In genomic region chr12:92529944-92530343, GRCh38 we compare ENCODE assay signal across 16 cellular contexts.
A peak's percentile ranks its signal among the peaks of the same experiment; 100 is the strongest.
DNase-seq lines count a peak whose midpoint lies in the region; ATAC-seq lines count a peak whose summit lies in the region.
"Had no signal": no experiment of that assay in that cellular context is flagged by ENCODE, and none has a peak within 500 bp of the region (broad histone marks: within the 10 kb centered on the region; RNA-seq: fewer than 3 reads in every experiment).

No MANE protein-coding gene starts in this region.

- H3K4me3 Mint-ChIP-seq in natural killer cell treated with Interleukin-12 subunit alpha and Interleukin-12 subunit beta and Interleukin-15 and Interleukin-18, amount 100 ng/mL, for 72 hours = peak overlapping the region; percentile 27
- H3K4me3 Mint-ChIP-seq: HFFc6 had no signal

- peak; percentile 68 for DNase-seq in natural killer cell treated with Interleukin-12 subunit alpha and Interleukin-12 subunit beta and Interleukin-15 and Interleukin-18, amount 100 ng/mL, for 72 hours (ENCODE audit: low spot score)
- DNase-seq in amygdala (lab: John Stamatoyannopoulos, UW) (no peak), pons (ENCODE audit: low spot score) (no peak)
- DNase-seq: activated gamma-delta T cell, AML-193, Calu3, cortex of kidney, HFFc6, MM.1S, NCI-H2107, NCI-H82, spleen had no signal

- peak overlapping the region; percentile 21 to 94 for H3K27ac Mint-ChIP-seq in natural killer cell treated with Interleukin-12 subunit alpha and Interleukin-12 subunit beta and Interleukin-15 and Interleukin-18, amount 100 ng/mL, for 72 hours
- H3K27ac Mint-ChIP-seq: HFFc6 had no signal

- peaks cover 30 to 39% of the 10 kb centered on the region in 2 donors for H3K4me1 Mint-ChIP-seq in natural killer cell treated with Interleukin-12 subunit alpha and Interleukin-12 subunit beta and Interleukin-15 and Interleukin-18, amount 100 ng/mL, for 72 hours (ENCODE audit: low read depth in 2 of 2)

- ATAC-seq in GM18520 (IDR thresholded peaks at IDR 0.05; ENCODE audit: unreplicated experiment) (peak; percentile 76), GM21576 (IDR thresholded peaks at IDR 0.05; ENCODE audit: unreplicated experiment) (peak; percentile 43), HG03196 (IDR thresholded peaks at IDR 0.05; ENCODE audit: unreplicated experiment) (peak; percentile 50), HG03139 (IDR thresholded peaks at IDR 0.05; ENCODE audit: unreplicated experiment) (no peak)
- ATAC-seq in natural killer cell treated with Interleukin-12 subunit alpha and Interleukin-12 subunit beta and Interleukin-15 and Interleukin-18, amount 100 ng/mL, for 72 hours = peak; percentile 83 to 93

- H3K9me3 Mint-ChIP-seq in natural killer cell treated with Interleukin-12 subunit alpha and Interleukin-12 subunit beta and Interleukin-15 and Interleukin-18, amount 100 ng/mL, for 72 hours = peaks cover 2% of the 10 kb centered on the region
- H3K9me3 Mint-ChIP-seq: HFFc6 had no signal

- H3K36me3 Mint-ChIP-seq in natural killer cell treated with Interleukin-12 subunit alpha and Interleukin-12 subunit beta and Interleukin-15 and Interleukin-18, amount 100 ng/mL, for 72 hours = peaks cover 9% of the 10 kb centered on the region

- H3K27me3 Mint-ChIP-seq in natural killer cell treated with Interleukin-12 subunit alpha and Interleukin-12 subunit beta and Interleukin-15 and Interleukin-18, amount 100 ng/mL, for 72 hours = no peaks in the 10 kb centered on the region
